In the genomic region with DNA sequence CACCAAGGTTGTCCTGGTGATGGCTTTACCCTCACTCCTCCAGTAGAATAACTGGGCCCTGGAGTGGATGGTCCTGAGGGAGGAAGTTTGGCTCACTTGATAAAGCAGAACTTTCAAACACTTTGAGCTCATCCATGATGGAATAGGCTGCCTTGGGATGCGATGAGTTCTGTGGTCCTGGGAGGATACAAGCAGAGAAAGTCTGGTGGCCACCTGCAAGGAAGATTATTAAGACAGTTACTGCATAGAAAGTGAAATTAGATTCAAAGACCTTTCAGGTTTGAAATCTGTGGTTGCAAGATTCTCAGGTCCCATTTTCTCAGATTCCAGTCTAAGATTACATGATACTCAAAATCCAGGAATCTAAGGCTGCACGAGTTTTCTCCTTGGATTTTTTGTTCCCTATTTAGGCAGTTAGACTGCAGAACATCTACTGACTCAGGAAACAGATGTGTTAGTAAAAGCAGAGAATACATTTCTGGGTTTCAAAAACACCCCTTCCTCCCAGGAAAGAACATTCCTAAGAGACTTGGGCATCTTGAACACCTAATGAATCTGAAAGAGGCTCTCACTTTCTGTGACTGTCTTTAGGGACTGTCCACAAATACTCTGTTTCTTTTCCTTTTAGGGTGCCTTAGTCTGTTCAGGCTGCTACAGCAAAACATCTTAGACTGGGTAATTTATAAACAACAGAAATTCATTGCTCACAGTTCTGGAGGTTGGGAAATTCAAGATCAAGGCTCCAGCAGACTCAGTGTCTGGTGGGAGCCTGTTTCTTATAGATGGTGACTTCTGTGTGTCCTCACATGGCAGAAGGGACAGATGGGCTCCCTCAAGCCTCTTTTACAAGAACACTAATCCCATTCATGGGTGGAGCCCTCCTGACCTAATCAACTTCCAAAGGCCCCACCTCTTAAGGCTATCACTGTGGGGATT, we compare ENCODE assay signal across 1 cellular context.
TF ChIP-seq lines count a peak whose summit lies in the region.

No MANE protein-coding gene starts in this region.

TF ChIP-seq in GM12878, 131 proteins besides CTCF, POLR2A, EP300 and RAD21:
- TF ChIP-seq SUPT20H (IDR thresholded peaks at IDR 0.05; ENCODE audit: borderline replicate concordance, control insufficient read depth, low read depth, low read length) (0 out of 2 replicates have a peak, but pooled peaks have one; percentile 17), EED (IDR thresholded peaks at IDR 0.05; ENCODE audit: low read depth) (peak; percentile 68), IKZF1 (conservative IDR thresholded peaks at IDR 0.05) (0 out of 2 replicates have a peak, but pooled peaks have one; percentile 17), CBX3 (IDR thresholded peaks at IDR 0.05; ENCODE audit: borderline replicate concordance, low read depth) (no peak), JUNB (IDR thresholded peaks at IDR 0.05) (peak; percentile 99), IKZF2 (IDR thresholded peaks at IDR 0.05) (peak; percentile 60 to 68; a peak in 3 of 4 replicates), RUNX3 (IDR thresholded peaks at IDR 0.05; ENCODE audit: low read length) (peak; percentile 43), CHD2 (IDR thresholded peaks at IDR 0.05; ENCODE audit: borderline replicate concordance, low read depth, low read length) (no peak), SMAD5 (IDR thresholded peaks at IDR 0.05; ENCODE audit: low read depth) (no peak)
- TF ChIP-seq, protein P1, sequence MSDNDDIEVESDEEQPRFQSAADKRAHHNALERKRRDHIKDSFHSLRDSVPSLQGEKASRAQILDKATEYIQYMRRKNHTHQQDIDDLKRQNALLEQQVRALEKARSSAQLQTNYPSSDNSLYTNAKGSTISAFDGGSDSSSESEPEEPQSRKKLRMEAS (IDR thresholded peaks at IDR 0.05; ENCODE audit: low read depth, low read length) = no peak
